ENCODE assay signal across 8 cellular contexts in genomic region chr5:40796487-40796889, GRCh38. TPM values are rescaled to one million over a fixed set of nuclear protein-coding genes. Genes with fewer than 3 reads are reported as not detected.
A peak's percentile ranks its signal among the peaks of the same experiment; 100 is the strongest.
DNase-seq lines count a peak whose midpoint lies in the region; ATAC-seq and TF ChIP-seq lines count a peak whose summit lies in the region.

No MANE protein-coding gene starts in this region.

- peak overlapping the region; percentile 97 for H3K4me3 ChIP-seq in CD4-positive, CD25-positive, alpha-beta regulatory T cell (ENCODE audit: low read depth, low read length)
- peak overlapping the region; percentile 79 for H3K4me3 ChIP-seq in NB4 (ENCODE audit: low read depth, low read length)
- peak overlapping the region; percentile 73 to 96 for H3K4me3 ChIP-seq in duodenal mucosa (ENCODE audit: low read depth in 1 of 2, low read length in 2 of 2)
- peak overlapping the region; percentile 81 for H3K4me3 ChIP-seq in neural progenitor cell
- peak overlapping the region in 1 of 2 donors; percentile 99 for H3K4me3 ChIP-seq in neuronal stem cell (ENCODE audit: low read length in 2 of 2)

- no peak overlapping the region for H3K18ac ChIP-seq in neuronal stem cell (ENCODE audit: low read length)

- no peaks in the 10 kb centered on the region for H3K9me3 ChIP-seq in CD4-positive, CD25-positive, alpha-beta regulatory T cell (ENCODE audit: control insufficient read depth in 2 of 2, low read length in 2 of 2)
- H3K9me3 ChIP-seq in duodenal mucosa (ENCODE audit: control insufficient read depth in 1 of 2, low read length in 2 of 2) (no peaks in the 10 kb centered on the region), neural progenitor cell (ENCODE audit: low read depth) (no peaks in the 10 kb centered on the region), neuronal stem cell (replicated peaks in 1 of 2; ENCODE audit: control insufficient read depth in 2 of 2, insufficient read depth in 1 of 2, low read depth in 1 of 2, low read length in 2 of 2) (no peaks in the 10 kb centered on the region)

- no CpG with 5 or more reads among the region's 3 CpGs for WGBS in neuronal stem cell (ENCODE audit: extremely low coverage in 2 of 2, insufficient read length in 2 of 2, insufficient replicate concordance in 1 of 2), 2 donors

- peaks cover 7% of the 10 kb centered on the region for H3K27me3 Mint-ChIP-seq in CD4-positive, CD25-positive, alpha-beta regulatory T cell
- H3K27me3 Mint-ChIP-seq in neural progenitor cell (ENCODE audit: insufficient read depth, low read depth): peaks cover 5% of the 10 kb centered on the region

- H2AFZ ChIP-seq in neural progenitor cell (replicated peaks): no peak overlapping the region
- H2AFZ ChIP-seq in neuronal stem cell (ENCODE audit: low read length): no peak overlapping the region

- peaks cover 21% of the 10 kb centered on the region for H3F3A ChIP-seq in neural progenitor cell (ENCODE audit: low read depth)

- no peaks in the 10 kb centered on the region for H3K9me3 Mint-ChIP-seq in CD4-positive, CD25-positive, alpha-beta regulatory T cell
- peaks cover 12% of the 10 kb centered on the region for H3K9me3 Mint-ChIP-seq in neural progenitor cell

- no peak overlapping the region for H2BK5ac ChIP-seq in neuronal stem cell (ENCODE audit: low read length)

- H4K20me1 ChIP-seq in neural progenitor cell (ENCODE audit: low read depth): peaks cover 41% of the 10 kb centered on the region

- no peaks in the 10 kb centered on the region for H3K27me3 ChIP-seq in CD4-positive, CD25-positive, alpha-beta regulatory T cell (ENCODE audit: control insufficient read depth, insufficient read depth, low read length)
- H3K27me3 ChIP-seq in duodenal mucosa (ENCODE audit: control insufficient read depth in 1 of 2, insufficient read depth in 2 of 2, low read length in 2 of 2) (no peaks in the 10 kb centered on the region), neural progenitor cell (peaks cover 11% of the 10 kb centered on the region), neuronal stem cell (ENCODE audit: control insufficient read depth in 3 of 3, insufficient read depth in 3 of 3, low read depth in 1 of 3, low read length in 3 of 3) (no peaks in the 10 kb centered on the region)

- peak overlapping the region; percentile 80 to 97 (median 94) for H3K4me3 Mint-ChIP-seq in CD4-positive, CD25-positive, alpha-beta regulatory T cell
- H3K4me3 Mint-ChIP-seq in neural progenitor cell: peak overlapping the region; percentile 79

- no peak overlapping the region for H3K4ac ChIP-seq in neuronal stem cell (ENCODE audit: low read length)

- ATAC-seq in CD4-positive, CD25-positive, alpha-beta regulatory T cell (ENCODE audit: low read depth in 2 of 2): no peak
- ATAC-seq in omental fat pad (ENCODE audit: low FRiP score): no peak

- H3K36me3 ChIP-seq in CD4-positive, CD25-positive, alpha-beta regulatory T cell (ENCODE audit: control insufficient read depth, insufficient read depth, low read length): peaks cover 3% of the 10 kb centered on the region
- H3K36me3 ChIP-seq in duodenal mucosa (ENCODE audit: control insufficient read depth in 1 of 2, insufficient read depth in 2 of 2, low read length in 2 of 2) (no peaks in the 10 kb centered on the region), neural progenitor cell (no peaks in the 10 kb centered on the region), neuronal stem cell (replicated peaks in 1 of 2; ENCODE audit: control insufficient read depth in 2 of 2, insufficient read depth in 2 of 2, low read length in 2 of 2) (peaks cover 0 to 14% of the 10 kb centered on the region in 2 donors)

- no peak overlapping the region for H3K27ac Mint-ChIP-seq in CD4-positive, CD25-positive, alpha-beta regulatory T cell
- no peak overlapping the region for H3K27ac Mint-ChIP-seq in neural progenitor cell

- no peak overlapping the region for H3K23ac ChIP-seq in neuronal stem cell (ENCODE audit: low read depth, low read length, poor library complexity)

- peak overlapping the region; percentile 89 for H3K4me2 ChIP-seq in neural progenitor cell
- H3K4me2 ChIP-seq in neuronal stem cell (ENCODE audit: insufficient read depth, low read length, poor library complexity, severe bottlenecking): no peak overlapping the region

- H3K4me1 ChIP-seq in CD4-positive, CD25-positive, alpha-beta regulatory T cell (ENCODE audit: control insufficient read depth, insufficient read depth, low read length, poor library complexity, severe bottlenecking): peaks cover 35% of the 10 kb centered on the region
- H3K4me1 ChIP-seq in duodenal mucosa (ENCODE audit: control insufficient read depth in 1 of 2, insufficient read depth in 2 of 2, low read length in 2 of 2) (peaks cover 16 to 23% of the 10 kb centered on the region in 2 donors), neural progenitor cell (peaks cover 13% of the 10 kb centered on the region), neuronal stem cell (ENCODE audit: control insufficient read depth in 2 of 2, insufficient read depth in 1 of 2, low read depth in 1 of 2, low read length in 2 of 2) (peaks cover 2 to 5% of the 10 kb centered on the region in 2 donors)

- H3K4me1 Mint-ChIP-seq in CD4-positive, CD25-positive, alpha-beta regulatory T cell: peaks cover 23 to 63% (median 47%) of the 10 kb centered on the region in 4 donors
- peaks cover 17% of the 10 kb centered on the region for H3K4me1 Mint-ChIP-seq in neural progenitor cell

- TF ChIP-seq CTCF in NB4 (IDR thresholded peaks at IDR 0.05; ENCODE audit: low read depth, low read length): no peak
- no peak for TF ChIP-seq CTCF in neural progenitor cell (IDR thresholded peaks at IDR 0.05)
- TF ChIP-seq CTCF in omental fat pad (IDR thresholded peaks at IDR 0.05): no peak

- H2BK15ac ChIP-seq in neuronal stem cell (ENCODE audit: low read length): no peak overlapping the region

- H3K27ac ChIP-seq in CD4-positive, CD25-positive, alpha-beta regulatory T cell (ENCODE audit: insufficient read depth, low read length, poor library complexity, severe bottlenecking): no peak overlapping the region
- H3K27ac ChIP-seq in duodenal mucosa (ENCODE audit: low read depth, low read length) (no peak overlapping the region), neural progenitor cell (no peak overlapping the region), neuronal stem cell (replicated peaks; ENCODE audit: low read length) (no peak overlapping the region)

- H2AK5ac ChIP-seq in neuronal stem cell (ENCODE audit: low read depth, low read length): no peak overlapping the region

- H4K91ac ChIP-seq in neuronal stem cell (ENCODE audit: low read depth, low read length, poor library complexity): no peak overlapping the region

- H2BK120ac ChIP-seq in neuronal stem cell (ENCODE audit: low read depth, low read length): no peak overlapping the region

- H3K79me1 ChIP-seq in neuronal stem cell (ENCODE audit: low read depth, low read length): peaks cover 7% of the 10 kb centered on the region

- no peak overlapping the region for H3K14ac ChIP-seq in neuronal stem cell (ENCODE audit: low read length)

- H2BK12ac ChIP-seq in neuronal stem cell (ENCODE audit: low read length): no peak overlapping the region

- H4K8ac ChIP-seq in neuronal stem cell (ENCODE audit: low read depth, low read length): no peak overlapping the region

- H3K9ac ChIP-seq in duodenal mucosa (ENCODE audit: low read depth in 1 of 2, low read length in 2 of 2) (peak overlapping the region; percentile 55 to 80), neural progenitor cell (no peak overlapping the region), neuronal stem cell (ENCODE audit: low read depth, low read length, poor library complexity) (no peak overlapping the region)

- TF ChIP-seq POLR2A in NB4 (IDR thresholded peaks at IDR 0.05; ENCODE audit: extremely low read depth, insufficient read length): no peak

- peaks cover 7% of the 10 kb centered on the region for H3K36me3 Mint-ChIP-seq in CD4-positive, CD25-positive, alpha-beta regulatory T cell
- H3K36me3 Mint-ChIP-seq in neural progenitor cell: peaks cover 25% of the 10 kb centered on the region

- H3K79me2 ChIP-seq in neural progenitor cell (ENCODE audit: low read depth): peaks cover 61% of the 10 kb centered on the region

- DNase-seq in CD4-positive, CD25-positive, alpha-beta regulatory T cell: no peak
- DNase-seq in NB4 (ENCODE audit: low read depth): peak; percentile 64
- DNase-seq in neural progenitor cell (ENCODE audit: low spot score): no peak
- no peak for DNase-seq in DMS 273 (lab: John Stamatoyannopoulos, UW; ENCODE audit: unreplicated experiment)
- no peak for DNase-seq in omental fat pad (ENCODE audit: low spot score)
- no peak for DNase-seq in neuronal stem cell (ENCODE audit: low spot score)
- DNase-seq in NCI-H2107 (lab: John Stamatoyannopoulos, UW): no peak

RNA-seq across cellular contexts. Expression of gene PRKAA1, which starts 1.7 kb away (rescaled TPM):
- total RNA-seq in CD4-positive, CD25-positive, alpha-beta regulatory T cell: 102 TPM
- 10 to 100 TPM; 34.1 to 55.8 (median 43.5) TPM for polyA plus RNA-seq in CD4-positive, CD25-positive, alpha-beta regulatory T cell
- total RNA-seq in neural progenitor cell (ENCODE audit: low replicate concordance): 35.5 and 58.5 TPM in 2 replicates
- total RNA-seq in omental fat pad: 100 to 1,000 TPM in 1 of 4 donors, 10 to 100 TPM in 3; 67.1 to 120 (median 92.8) TPM
- 18.9 TPM for polyA plus RNA-seq in neuronal stem cell (2013, experiment 1 of 2)
- 18.7 TPM for polyA plus RNA-seq in neuronal stem cell (2013, experiment 2 of 2)

RNA-seq across cellular contexts. Expression of gene RPL37, which starts 38.5 kb away (rescaled TPM):
- 1,729 TPM for total RNA-seq in CD4-positive, CD25-positive, alpha-beta regulatory T cell
- 1,000 to 10,000 TPM; 1,921 to 2,513 (median 2,239) TPM for polyA plus RNA-seq in CD4-positive, CD25-positive, alpha-beta regulatory T cell
- total RNA-seq in neural progenitor cell (ENCODE audit: low replicate concordance): 96.9 and 235 TPM in 2 replicates
- 100 to 1,000 TPM; 118 to 158 (median 149) TPM for total RNA-seq in omental fat pad
- 6,697 TPM for polyA plus RNA-seq in neuronal stem cell (2013, experiment 1 of 2)
- polyA plus RNA-seq in neuronal stem cell (2013, experiment 2 of 2): 6,922 TPM

RNA-seq across cellular contexts. Expression of gene TTC33, which starts 40.7 kb away (rescaled TPM):
- 12.0 TPM for total RNA-seq in CD4-positive, CD25-positive, alpha-beta regulatory T cell
- 10 to 100 TPM; 14.3 to 19.6 (median 16.9) TPM for polyA plus RNA-seq in CD4-positive, CD25-positive, alpha-beta regulatory T cell
- total RNA-seq in neural progenitor cell (ENCODE audit: low replicate concordance) (30.9 and 52.5 TPM in 2 replicates), omental fat pad (10 to 100 TPM in 1 of 4 donors, 1 to 10 TPM in 3; 8.3 to 15.4 (median 9.3) TPM)
- polyA plus RNA-seq in neuronal stem cell (2013, experiment 1 of 2): 11.7 TPM
- 11.9 TPM for polyA plus RNA-seq in neuronal stem cell (2013, experiment 2 of 2)

RNA-seq across cellular contexts. Expression of gene CARD6, which starts 44.7 kb away (rescaled TPM):
- 2.8 TPM for total RNA-seq in CD4-positive, CD25-positive, alpha-beta regulatory T cell
- 1 to 10 TPM; 3.7 to 5.8 (median 5.1) TPM for polyA plus RNA-seq in CD4-positive, CD25-positive, alpha-beta regulatory T cell
- total RNA-seq in neural progenitor cell (ENCODE audit: low replicate concordance) (0.09 TPM in 1 of 2 replicates, not detected in the other), omental fat pad (10 to 100 TPM; 16.1 to 37.0 (median 21.6) TPM)
- 0.01 TPM for polyA plus RNA-seq in neuronal stem cell (2013, experiment 1 of 2)
- polyA plus RNA-seq in neuronal stem cell (2013, experiment 2 of 2): not detected

Comparison
In these comparisons a context has a peak if more than half of its experiments do, and no peak if none do; other contexts are left out.
1. H3K9ac ChIP-seq: peak in duodenal mucosa (2 of 2); none in neural progenitor cell (single experiment) and neuronal stem cell (single experiment).